ENCODE assay signal across 10 cellular contexts in genomic region chr9:77897292-77897691, GRCh38.
DNase-seq lines count a peak whose midpoint lies in the region; ATAC-seq and TF ChIP-seq lines count a peak whose summit lies in the region.
"Had no signal": no experiment of that assay in that cellular context is flagged by ENCODE, and none has a peak within 500 bp of the region (broad histone marks: within the 10 kb centered on the region; RNA-seq: fewer than 3 reads in every experiment).

No MANE protein-coding gene starts in this region.

- H3K27me3 Mint-ChIP-seq in activated naive CD8-positive, alpha-beta T cell treated with anti-CD3 and anti-CD28 coated beads, Interleukin-2, amount 50 U/mL, for 24 hours = no peaks in the 10 kb centered on the region

- H3K4me3 ChIP-seq in heart right ventricle (no peak overlapping the region), right atrium auricular region (no peak overlapping the region), SK-N-MC (0 out of 2 replicates have a peak overlapping the region, but pooled peaks have one; percentile 9)
- H3K4me3 ChIP-seq: esophagus squamous epithelium had no signal

- intact Hi-C loops in heart right ventricle (cut with DNase I) = no loop called here

- H3K4me3 Mint-ChIP-seq in activated naive CD8-positive, alpha-beta T cell treated with anti-CD3 and anti-CD28 coated beads, Interleukin-2, amount 50 U/mL, for 24 hours = no peak overlapping the region

- H3K36me3 Mint-ChIP-seq in activated naive CD8-positive, alpha-beta T cell treated with anti-CD3 and anti-CD28 coated beads, Interleukin-2, amount 50 U/mL, for 24 hours (ENCODE audit: low read depth) = peaks cover 6% of the 10 kb centered on the region

- H3K27ac ChIP-seq in heart right ventricle (peak overlapping the region in 2 of 10 donors; percentile 17 to 25), right atrium auricular region (no peak overlapping the region), SK-N-MC (peak overlapping the region; percentile 79), foreskin keratinocyte (no peak overlapping the region)

- ATAC-seq in heart right ventricle (peak in 3 of 8 donors; percentile 19 to 54 (median 22)), foreskin keratinocyte (no peak), GM21723 (IDR thresholded peaks at IDR 0.05; ENCODE audit: unreplicated experiment) (no peak), HG02885 (IDR thresholded peaks at IDR 0.05; ENCODE audit: poor library complexity, unreplicated experiment) (no peak)
- ATAC-seq in activated naive CD8-positive, alpha-beta T cell treated with anti-CD3 and anti-CD28 coated beads, Interleukin-2, amount 50 U/mL, for 24 hours = no peak

- no peak overlapping the region for H3K9ac ChIP-seq in SK-N-MC (ENCODE audit: insufficient read length)

- H3K4me1 ChIP-seq in heart right ventricle = peaks cover 0 to 25% (median 12%) of the 10 kb centered on the region in 9 donors
- peaks cover 0 to 10% of the 10 kb centered on the region in 2 donors for H3K4me1 ChIP-seq in right atrium auricular region
- H3K4me1 ChIP-seq in foreskin keratinocyte = no peaks in the 10 kb centered on the region

- H3K9me3 Mint-ChIP-seq in activated naive CD8-positive, alpha-beta T cell treated with anti-CD3 and anti-CD28 coated beads, Interleukin-2, amount 50 U/mL, for 24 hours = no peaks in the 10 kb centered on the region

- WGBS in heart right ventricle, 2 donors = 57 to 62% methylated on average over 3 of the region's 3 CpGs

- DNase-seq in heart right ventricle (peak in 1 of 2 donors; percentile 9), right atrium auricular region (ENCODE audit: low spot score) (no peak), SK-N-MC (ENCODE audit: low read depth, low spot score) (no peak), foreskin keratinocyte (no peak), dedifferentiated amniotic fluid mesenchymal stem cell (ENCODE audit: extremely low spot score) (no peak)
- no peak for DNase-seq in activated naive CD8-positive, alpha-beta T cell treated with anti-CD3 and anti-CD28 coated beads, Interleukin-2, amount 50 U/mL, for 24 hours
- DNase-seq: esophagus squamous epithelium; stimulated activated CD8-positive, alpha-beta memory T cell treated with anti-CD3 and anti-CD28 coated beads, Interleukin-4, amount 100 ng/mL, for 48 hours had no signal

- H3K36me3 ChIP-seq in heart right ventricle = peaks cover 0 to 6% (median 0%) of the 10 kb centered on the region in 9 donors
- H3K36me3 ChIP-seq in right atrium auricular region = no peaks in the 10 kb centered on the region
- no peaks in the 10 kb centered on the region for H3K36me3 ChIP-seq in SK-N-MC (ENCODE audit: insufficient read depth, low read length)

- H3K27me3 ChIP-seq in heart right ventricle = no peaks in the 10 kb centered on the region
- H3K27me3 ChIP-seq in right atrium auricular region = no peaks in the 10 kb centered on the region
- no peaks in the 10 kb centered on the region for H3K27me3 ChIP-seq in foreskin keratinocyte
- H3K27me3 ChIP-seq: esophagus squamous epithelium had no signal

- TF ChIP-seq CTCF in heart right ventricle (IDR thresholded peaks at IDR 0.05) (peak in 5 of 9 donors; percentile 19 to 33 (median 26)), right atrium auricular region (IDR thresholded peaks at IDR 0.05) (peak in 1 of 2 donors; percentile 22), foreskin keratinocyte (conservative IDR thresholded peaks at IDR 0.05) (peak; percentile 36)

- no peak overlapping the region for H3K27ac Mint-ChIP-seq in activated naive CD8-positive, alpha-beta T cell treated with anti-CD3 and anti-CD28 coated beads, Interleukin-2, amount 50 U/mL, for 24 hours

- H3K9me3 ChIP-seq in heart right ventricle = no peaks in the 10 kb centered on the region
- no peaks in the 10 kb centered on the region for H3K9me3 ChIP-seq in right atrium auricular region
- H3K9me3 ChIP-seq in SK-N-MC (ENCODE audit: low read depth, low read length) = no peaks in the 10 kb centered on the region
- H3K9me3 ChIP-seq: esophagus squamous epithelium had no signal

- H3K4me1 Mint-ChIP-seq in activated naive CD8-positive, alpha-beta T cell treated with anti-CD3 and anti-CD28 coated beads, Interleukin-2, amount 50 U/mL, for 24 hours = peaks cover 22% of the 10 kb centered on the region
